Comparison of ENCODE assay signal across 8 cellular contexts in genomic region chr6:158706369-158706982, GRCh38. TPM values are rescaled to one million over a fixed set of nuclear protein-coding genes. Genes with fewer than 3 reads are reported as not detected.
DNase-seq lines count a peak whose midpoint lies in the region; ATAC-seq, FAIRE-seq and TF ChIP-seq lines count a peak whose summit lies in the region.

No MANE protein-coding gene starts in this region.

- H3K4me1 ChIP-seq in mesodermal cell (ENCODE audit: control insufficient read depth, insufficient read depth, low read length, poor library complexity, severe bottlenecking): peaks cover 19% of the 10 kb centered on the region

- no peaks in the 10 kb centered on the region for H3K9me3 Mint-ChIP-seq in chondrocyte (ENCODE audit: low read depth)

- TF ChIP-seq CTCF in chondrocyte (IDR thresholded peaks at IDR 0.05): peak; percentile 79

- no peaks in the 10 kb centered on the region for H3K27me3 Mint-ChIP-seq in chondrocyte (ENCODE audit: low read depth)

- H3K36me3 ChIP-seq in mesodermal cell (ENCODE audit: control insufficient read depth, insufficient read depth, low read length): no peaks in the 10 kb centered on the region

- peaks cover 36% of the 10 kb centered on the region for H3K4me1 Mint-ChIP-seq in chondrocyte (ENCODE audit: low read depth)

- peak overlapping the region; percentile 77 for H3K27ac Mint-ChIP-seq in chondrocyte (ENCODE audit: unreplicated experiment)

- ATAC-seq in HG03469 (IDR thresholded peaks at IDR 0.05; ENCODE audit: unreplicated experiment) (no peak), GM21737 (IDR thresholded peaks at IDR 0.05; ENCODE audit: unreplicated experiment) (no peak), HG03354 (IDR thresholded peaks at IDR 0.05; ENCODE audit: poor library complexity, severe bottlenecking, unreplicated experiment) (no peak)

- no peak for FAIRE-seq in H54 (lab: Jason Lieb, UNC)

- DNase-seq in EL (peak; percentile 64), NCI-H1092 (lab: John Stamatoyannopoulos, UW) (peak; percentile 32), chondrocyte (ENCODE audit: low spot score) (no peak), H54 (ENCODE audit: insufficient read length, low spot score) (no peak)

- TF ChIP-seq POLR2A in H54 (IDR thresholded peaks at IDR 0.05; ENCODE audit: low read depth, low read length): no peak

- H3K4me3 Mint-ChIP-seq in chondrocyte (ENCODE audit: unreplicated experiment): no peak overlapping the region

- H3K36me3 Mint-ChIP-seq in chondrocyte (ENCODE audit: low read depth): no peaks in the 10 kb centered on the region

- no peak overlapping the region for H3K4me3 ChIP-seq in mesodermal cell (ENCODE audit: extremely low read depth, insufficient read depth, low read length, poor library complexity, severe bottlenecking)

- H3K27ac ChIP-seq in mesodermal cell (ENCODE audit: low read depth, low read length, severe bottlenecking): peak overlapping the region; percentile 83

- 19 to 23% methylated on average over 3 of the region's 6 CpGs for WGBS in mesodermal cell (ENCODE audit: insufficient coverage in 2 of 2), 2 experiments

- H3K9me3 ChIP-seq in mesodermal cell (ENCODE audit: control insufficient read depth, low read length): no peaks in the 10 kb centered on the region

RNA-seq across cellular contexts. Expression of gene SYTL3, which starts 56.6 kb away (rescaled TPM):
- 0.58 to 1.6 TPM (median 1.4 TPM) in 3 replicates for total RNA-seq in chondrocyte
- polyA plus RNA-seq in mesodermal cell (2013, experiment 1 of 2): 1.5 TPM
- polyA plus RNA-seq in mesodermal cell (2013, experiment 2 of 2): 1.0 TPM

Comparison
In these comparisons a context has a peak if more than half of its experiments do, and no peak if none do; other contexts are left out.
1. DNase-seq: peak in EL (single experiment) and NCI-H1092 (single experiment); none in chondrocyte (single experiment) and H54 (single experiment).